Comparison of ENCODE assay signal across 17 cellular contexts in genomic region chr3:195823998-195824397, GRCh38. TPM values are rescaled to one million over a fixed set of nuclear protein-coding genes. Genes with fewer than 3 reads are reported as not detected.
DNase-seq lines count a peak whose midpoint lies in the region; ATAC-seq, FAIRE-seq and TF ChIP-seq lines count a peak whose summit lies in the region.
"Had no signal": no experiment of that assay in that cellular context is flagged by ENCODE, and none has a peak within 500 bp of the region (broad histone marks: within the 10 kb centered on the region; RNA-seq: fewer than 3 reads in every experiment).

No MANE protein-coding gene starts in this region.

- no peak overlapping the region for H3K4me2 ChIP-seq in astrocyte (ENCODE audit: low read length)
- H3K4me2 ChIP-seq in HepG2 (ENCODE audit: low read depth, low read length): peak overlapping the region; percentile 27; the same call in 1 of the 2 replicates

- no peaks in the 10 kb centered on the region for H3K9me3 Mint-ChIP-seq in astrocyte (ENCODE audit: unreplicated experiment)

- H3K36me3 Mint-ChIP-seq in astrocyte (ENCODE audit: low read depth, unreplicated experiment): no peaks in the 10 kb centered on the region

- H3K79me2 ChIP-seq in astrocyte (ENCODE audit: insufficient read depth, low read length) (no peaks in the 10 kb centered on the region), HepG2 (ENCODE audit: insufficient read depth, low read length) (no peaks in the 10 kb centered on the region)

- in situ Hi-C loops in HepG2 (cut with HindIII; ENCODE audit: extremely low pct_ligation_motif_present, low pct_unique_long_range_greater_than_20kb): no loop called here

- FAIRE-seq in astrocyte (lab: Jason Lieb, UNC): no peak
- FAIRE-seq in HepG2 (lab: Jason Lieb, UNC): no peak

- H3K9me3 ChIP-seq in astrocyte (ENCODE audit: insufficient read depth, low read depth, low read length) (no peaks in the 10 kb centered on the region), HepG2 (ENCODE audit: low read length) (no peaks in the 10 kb centered on the region)
- H3K9me3 ChIP-seq: MG63, mucosa of descending colon, ovary, Peyer's patch had no signal

- TF ChIP-seq CTCF in astrocyte (IDR thresholded peaks at IDR 0.05; ENCODE audit: insufficient read depth, low read depth, low read length) (no peak), HepG2 (CRISPR knock-in tag; IDR thresholded peaks at IDR 0.05) (no peak)

- intact Hi-C loops in HepG2 (cut with micrococcal nuclease; ENCODE audit: unreplicated experiment): no loop called here

- TF ChIP-seq EP300 in HepG2 (IDR thresholded peaks at IDR 0.05; ENCODE audit: low read depth in 2 of 2, low read length in 2 of 2) (no peak), HepG2 (CRISPR knock-in tag; IDR thresholded peaks at IDR 0.05; ENCODE audit: borderline replicate concordance) (no peak)

- CTCF ChIA-PET in HepG2 (lab: Yijun Ruan, JAX; ENCODE audit: low intra/inter-chr PET ratio, low total read pairs) (no interaction called here), HEK293T (lab: Yijun Ruan, JAX) (no interaction called here)

- no peak overlapping the region for H3K27ac ChIP-seq in astrocyte (ENCODE audit: low read depth, low read length)
- no peak overlapping the region for H3K27ac ChIP-seq in HepG2 (ENCODE audit: extremely low read length, insufficient read depth, low read length)
- H3K27ac ChIP-seq: ovary, Peyer's patch had no signal

- no peaks in the 10 kb centered on the region for H3K4me1 Mint-ChIP-seq in astrocyte (ENCODE audit: low read depth, unreplicated experiment)
- H3K4me1 Mint-ChIP-seq: activated CD4-positive, alpha-beta T cell treated with anti-CD3 and anti-CD28 coated beads for 36 hours; T-helper 17 cell had no signal

- no TSS peak for BruUV-seq in HepG2 (replicated peaks; lab: Mats Ljungman, UMichigan)

- H4K20me1 ChIP-seq in astrocyte (ENCODE audit: insufficient read depth, low read length) (no peaks in the 10 kb centered on the region), HepG2 (ENCODE audit: insufficient read depth, low read length) (no peaks in the 10 kb centered on the region)

- ATAC-seq in HepG2 (peak; percentile 91), HG03175 (IDR thresholded peaks at IDR 0.05; ENCODE audit: unreplicated experiment) (no peak)
- ATAC-seq: activated CD4-positive, alpha-beta T cell treated with anti-CD3 and anti-CD28 coated beads for 36 hours; T-helper 17 cell had no signal

- POLR2A ChIA-PET in HepG2 (lab: Yijun Ruan, JAX): no interaction called here
- POLR2A ChIA-PET in HEK293T (lab: Yijun Ruan, JAX): no interaction called here

- peaks cover 31% of the 10 kb centered on the region for H3K27me3 Mint-ChIP-seq in astrocyte (ENCODE audit: low read depth, unreplicated experiment)
- H3K27me3 Mint-ChIP-seq: activated CD4-positive, alpha-beta T cell treated with anti-CD3 and anti-CD28 coated beads for 36 hours had no signal

- H3K4me1 ChIP-seq in astrocyte (ENCODE audit: insufficient read depth, low read length) (no peaks in the 10 kb centered on the region), HepG2 (ENCODE audit: insufficient read depth, low read length) (no peaks in the 10 kb centered on the region)

- 0% methylated on average over 2 of the region's 13 CpGs for WGBS in HepG2 (ENCODE audit: low lambda C conversion rate)

- no peak overlapping the region for H3K4me3 Mint-ChIP-seq in astrocyte (ENCODE audit: unreplicated experiment)
- H3K4me3 Mint-ChIP-seq: activated CD4-positive, alpha-beta T cell treated with anti-CD3 and anti-CD28 coated beads for 36 hours; T-helper 17 cell had no signal

- no peak for TF ChIP-seq POLR2A in HepG2 (IDR thresholded peaks at IDR 0.05; ENCODE audit: insufficient read depth in 1 of 2, low read depth in 2 of 2, low read length in 2 of 2)

- no peak for TF ChIP-seq RAD21 in HepG2 (CRISPR knock-in tag; IDR thresholded peaks at IDR 0.05)

- no peak overlapping the region for H3K9ac ChIP-seq in astrocyte (ENCODE audit: low read length)
- no peak overlapping the region for H3K9ac ChIP-seq in HepG2 (ENCODE audit: insufficient read depth, low read depth, low read length)

- no peaks in the 10 kb centered on the region for H3K36me3 ChIP-seq in astrocyte (ENCODE audit: insufficient read depth, low read length)
- no peaks in the 10 kb centered on the region for H3K36me3 ChIP-seq in HepG2 (replicated peaks in 1 of 2; ENCODE audit: control insufficient read depth in 1 of 2, insufficient read depth in 2 of 2, low read length in 2 of 2)
- H3K36me3 ChIP-seq: MG63, ovary, Peyer's patch had no signal

- DNase-seq in COLO668 (lab: John Stamatoyannopoulos, UW; ENCODE audit: unreplicated experiment) (peak; percentile 7), HK-2 (ENCODE audit: unreplicated experiment) (peak; percentile 66), astrocyte (ENCODE audit: low read depth) (peak; percentile 35), HepG2 (ENCODE audit: low spot score) (no peak), HEK293T (ENCODE audit: extremely low spot score) (no peak), mesenteric fat pad (ENCODE audit: low spot score) (no peak), NCI-H128 (lab: John Stamatoyannopoulos, UW; ENCODE audit: unreplicated experiment) (no peak)
- DNase-seq: activated CD4-positive, alpha-beta T cell treated with anti-CD3 and anti-CD28 coated beads for 36 hours; activated T-cell treated with anti-CD3 and anti-CD28 coated beads, Interleukin-2, amount 50 U/mL, for 1 hour; cortex of kidney; MG63; ovary; T-helper 17 cell had no signal

- H2AFZ ChIP-seq in astrocyte (ENCODE audit: low read depth, low read length) (no peak overlapping the region), HepG2 (ENCODE audit: low read length) (no peak overlapping the region)

- H3K4me3 ChIP-seq in astrocyte (ENCODE audit: insufficient read depth, low read depth, low read length): no peak overlapping the region
- H3K4me3 ChIP-seq in HepG2 (replicated peaks in 1 of 3; ENCODE audit: insufficient read depth in 1 of 3, low read depth in 2 of 3, low read length in 3 of 3): 0 out of 6 replicates have a peak overlapping the region, but pooled peaks of 1 of the 3 experiments have one; percentile 16
- H3K4me3 ChIP-seq: MG63, mucosa of descending colon, ovary, Peyer's patch had no signal

- H3K27ac Mint-ChIP-seq in astrocyte (ENCODE audit: unreplicated experiment): no peak overlapping the region
- H3K27ac Mint-ChIP-seq: activated CD4-positive, alpha-beta T cell treated with anti-CD3 and anti-CD28 coated beads for 36 hours; T-helper 17 cell had no signal

- H3K27me3 ChIP-seq in astrocyte (ENCODE audit: insufficient read depth, low read length) (peaks cover 6% of the 10 kb centered on the region), HepG2 (ENCODE audit: control insufficient read depth in 1 of 2, insufficient read depth in 2 of 2, low read length in 2 of 2) (peaks cover 8 to 49% of the 10 kb centered on the region in 2 experiments; a peak in 4 of 5 replicates)
- H3K27me3 ChIP-seq: MG63, ovary, Peyer's patch had no signal

TF ChIP-seq in HepG2, 621 proteins besides CTCF, POLR2A, EP300 and RAD21 (continues in another document):
- TF ChIP-seq CEBPB (IDR thresholded peaks at IDR 0.05; ENCODE audit: borderline replicate concordance, low read depth, low read length): peak; percentile 5; the same call in 1 of the 2 replicates
- TF ChIP-seq PLSCR1 (CRISPR knock-in tag; IDR thresholded peaks at IDR 0.05; ENCODE audit: borderline replicate concordance): no peak

TF ChIP-seq in HEK293T, 16 proteins besides CTCF, POLR2A, EP300 and RAD21:
- no peak for TF ChIP-seq PKNOX1 (IDR thresholded peaks at IDR 0.05)
- no peak for TF ChIP-seq ZNF384 (IDR thresholded peaks at IDR 0.05)
- TF ChIP-seq ARNT (IDR thresholded peaks at IDR 0.05): no peak
- TF ChIP-seq NFRKB (IDR thresholded peaks at IDR 0.05): no peak
- no peak for TF ChIP-seq L3MBTL2 (conservative IDR thresholded peaks at IDR 0.05)
- no peak for TF ChIP-seq HDGF (IDR thresholded peaks at IDR 0.05; ENCODE audit: borderline replicate concordance)
- TF ChIP-seq FOXA1 (IDR thresholded peaks at IDR 0.05): no peak
- no peak for TF ChIP-seq FOXM1 (IDR thresholded peaks at IDR 0.05; ENCODE audit: borderline replicate concordance)

RNA-seq across cellular contexts. Expression of gene MUC4, which starts 12.3 kb away (rescaled TPM):
- total RNA-seq in astrocyte: 0.02 and 0.05 TPM in 2 replicates
- not detected in 2 replicates for total RNA-seq in HepG2 (2016; rRNA removed; fragmentation: Illumina TruSeq; extraction: Trizol)
- total RNA-seq in HepG2 (2016; cell fraction: cytosol; rRNA removed; fragmentation: Illumina TruSeq; extraction: Trizol; ENCODE audit: low read depth): not detected in 2 replicates
- total RNA-seq in HepG2 (2016; cell fraction: insoluble cytoplasmic fraction; rRNA removed; fragmentation: Illumina TruSeq; extraction: Trizol): not detected in 2 replicates
- total RNA-seq in HepG2 (2016; cell fraction: membrane; rRNA removed; fragmentation: Illumina TruSeq; extraction: Trizol): not detected in 2 replicates
- total RNA-seq in HepG2 (2016; cell fraction: nucleus; rRNA removed; fragmentation: Illumina TruSeq; extraction: Trizol): not detected in 2 replicates
- polyA plus RNA-seq in HepG2 (2011; rRNA removed): 0.03 TPM in 1 of 2 replicates, not detected in the other
- polyA plus RNA-seq in HepG2 (2011; cell fraction: cytosol; rRNA removed): 0.01 TPM in 1 of 2 replicates, not detected in the other
- 0.10 and 0.42 TPM in 2 replicates for polyA plus RNA-seq in HepG2 (2011; cell fraction: nucleus; rRNA removed)
- polyA plus RNA-seq in HepG2 (2012): not detected in 2 replicates
- polyA plus RNA-seq in HepG2 (2016; cell fraction: cytosol; fragmentation: Illumina TruSeq; extraction: Trizol; ENCODE audit: low read depth): not detected in 2 replicates
- not detected in 2 replicates for polyA plus RNA-seq in HepG2 (2016; cell fraction: insoluble cytoplasmic fraction; fragmentation: Illumina TruSeq; extraction: Trizol; ENCODE audit: low read depth)
- not detected in 2 replicates for polyA plus RNA-seq in HepG2 (2016; cell fraction: membrane; fragmentation: Illumina TruSeq; extraction: Trizol; ENCODE audit: low read depth)
- not detected in 2 replicates for polyA plus RNA-seq in HepG2 (2016; cell fraction: nucleus; fragmentation: Illumina TruSeq; extraction: Trizol; ENCODE audit: insufficient read depth, low read depth)
- polyA minus RNA-seq in HepG2 (2011; rRNA and poly(A)+ RNA removed; ENCODE audit: low replicate concordance): 0.40 TPM in 1 of 2 replicates, not detected in the other
- not detected in 2 replicates for polyA minus RNA-seq in HepG2 (2011; cell fraction: cytosol; rRNA and poly(A)+ RNA removed)
- under 0.01 TPM in 1 of 2 replicates, not detected in the other for polyA minus RNA-seq in HepG2 (2011; cell fraction: nucleus; rRNA and poly(A)+ RNA removed)
- not detected for total RNA-seq in mesenteric fat pad
- total RNA-seq: fibroblast of lung, T-helper 17 cell had no signal
- polyA plus RNA-seq: fibroblast of lung had no signal

Comparison
In these comparisons a context has a peak if more than half of its experiments do, and no peak if none do; other contexts are left out.
1. DNase-seq: peak in COLO668 (single experiment), HK-2 (single experiment) and astrocyte (single experiment); none in HepG2 (single experiment), HEK293T (single experiment), mesenteric fat pad (single experiment) and NCI-H128 (single experiment).